In genomic region chr12:4564819-4565218, GRCh38 we compare ENCODE assay signal across 17 cellular contexts. TPM values are rescaled to one million over a fixed set of nuclear protein-coding genes. Genes with fewer than 3 reads are reported as not detected.
DNase-seq lines count a peak whose midpoint lies in the region; ATAC-seq and TF ChIP-seq lines count a peak whose summit lies in the region.
"Had no signal": no experiment of that assay in that cellular context is flagged by ENCODE, and none has a peak within 500 bp of the region (broad histone marks: within the 10 kb centered on the region; RNA-seq: fewer than 3 reads in every experiment).

No MANE protein-coding gene starts in this region.

- peak; percentile 39 for ATAC-seq in HG03342 (IDR thresholded peaks at IDR 0.05; ENCODE audit: unreplicated experiment)
- peak; percentile 58 for ATAC-seq in activated B cell treated with CpG ODN at 0.5 μM for 24 hours (ENCODE audit: low read depth)
- no peak for ATAC-seq in HG03521 (IDR thresholded peaks at IDR 0.05; ENCODE audit: unreplicated experiment)
- ATAC-seq: psoas muscle had no signal

- no peaks in the 10 kb centered on the region for H3K36me3 ChIP-seq in spleen
- H3K36me3 ChIP-seq: thoracic aorta had no signal

- peaks cover 6 to 79% (median 50%) of the 10 kb centered on the region in 6 donors for H3K4me1 ChIP-seq in spleen
- H3K4me1 ChIP-seq: psoas muscle had no signal

- no peaks in the 10 kb centered on the region for H3K9me3 ChIP-seq in spleen
- H3K9me3 ChIP-seq: psoas muscle, thoracic aorta had no signal

- TF ChIP-seq CTCF in activated B cell treated with CpG ODN at 0.5 μM for 24 hours (IDR thresholded peaks at IDR 0.05) (no peak), spleen (IDR thresholded peaks at IDR 0.05 in 8 of 11, conservative IDR thresholded peaks at IDR 0.05 in 3 of 11) (no peak)

- DNase-seq in activated naive CD4-positive, alpha-beta T cell treated with anti-CD3 and anti-CD28 coated beads, Interleukin-2, amount 10 ng/mL, durations not matched to agents 7 days and 5 days: no peak
- DNase-seq in activated naive CD4-positive, alpha-beta T cell (lab: John Stamatoyannopoulos, UW): no peak
- DNase-seq in activated B cell treated with CpG ODN at 0.5 μM for 24 hours (no peak), spleen (no peak), COLO668 (lab: John Stamatoyannopoulos, UW; ENCODE audit: unreplicated experiment) (no peak), NCI-H2171 (lab: John Stamatoyannopoulos, UW) (no peak)
- DNase-seq: activated naive CD4-positive, alpha-beta T cell treated with anti-CD3 and anti-CD28 coated beads, Interleukin-2, amount 50 U/mL, for 16 hours; DMS53; kidney glomerular epithelial cell; NCI-H2081; NCI-H748 treated with DMSO at 0.1 percent for 48 hours; psoas muscle; SHP77 had no signal

- no peak for TF ChIP-seq POLR2A in spleen (IDR thresholded peaks at IDR 0.05)

- no peak overlapping the region for H3K27ac Mint-ChIP-seq in activated naive CD4-positive, alpha-beta T cell treated with anti-CD3 and anti-CD28 coated beads, Interleukin-2, amount 10 ng/mL, durations not matched to agents 7 days and 5 days
- H3K27ac Mint-ChIP-seq in activated B cell treated with CpG ODN at 0.5 μM for 24 hours: peak overlapping the region; percentile 88

- peak overlapping the region in 1 of 8 donors; percentile 35 for H3K4me3 ChIP-seq in spleen
- H3K4me3 ChIP-seq: psoas muscle, thoracic aorta had no signal

- peak overlapping the region in 6 of 8 donors; percentile 59 to 87 (median 80) for H3K27ac ChIP-seq in spleen
- H3K27ac ChIP-seq: psoas muscle, thoracic aorta had no signal

- CTCF ChIA-PET in activated naive CD4-positive, alpha-beta T cell treated with anti-CD3 and anti-CD28 coated beads, Interleukin-2, amount 10 ng/mL, durations not matched to agents 7 days and 5 days (lab: Charles Lee): no interaction called here
- CTCF ChIA-PET in activated B cell treated with CpG ODN at 0.5 μM for 24 hours (lab: Charles Lee): interaction anchor here (1.0 kb wide), 1 partner anchor 40 kb away, joined by 3 read pairs; no protein-coding TSS in a partner anchor

- H3K36me3 Mint-ChIP-seq in activated naive CD4-positive, alpha-beta T cell treated with anti-CD3 and anti-CD28 coated beads, Interleukin-2, amount 10 ng/mL, durations not matched to agents 7 days and 5 days: peaks cover 20% of the 10 kb centered on the region
- no peaks in the 10 kb centered on the region for H3K36me3 Mint-ChIP-seq in activated B cell treated with CpG ODN at 0.5 μM for 24 hours (ENCODE audit: low read depth)

- POLR2A ChIA-PET in activated B cell treated with CpG ODN at 0.5 μM for 24 hours (lab: Charles Lee): interaction anchor here (0.6 to 1.5 kb wide), 6 partner anchors 10 to 1398 kb away, joined by 3 to 6 read pairs (median 4); partner anchors contain the start of genes AKAP3, CRACR2A, NDUFA9 and RAD51AP1

- intact Hi-C loops in activated B cell treated with CpG ODN at 0.5 μM for 24 hours (cut with micrococcal nuclease) (loop anchor here (5.0 kb wide), 1 partner anchor 262 kb away; no protein-coding TSS in a partner anchor), spleen (cut with DNase I; ENCODE audit: low total_unique reads) (no loop called here)

- peaks cover 13% of the 10 kb centered on the region for H3K27me3 Mint-ChIP-seq in activated naive CD4-positive, alpha-beta T cell treated with anti-CD3 and anti-CD28 coated beads, Interleukin-2, amount 10 ng/mL, durations not matched to agents 7 days and 5 days
- H3K27me3 Mint-ChIP-seq in activated B cell treated with CpG ODN at 0.5 μM for 24 hours: no peaks in the 10 kb centered on the region
- H3K27me3 Mint-ChIP-seq: central memory CD8-positive, alpha-beta T cell had no signal

- H3K9me3 Mint-ChIP-seq in activated naive CD4-positive, alpha-beta T cell treated with anti-CD3 and anti-CD28 coated beads, Interleukin-2, amount 10 ng/mL, durations not matched to agents 7 days and 5 days: no peaks in the 10 kb centered on the region
- no peaks in the 10 kb centered on the region for H3K9me3 Mint-ChIP-seq in activated B cell treated with CpG ODN at 0.5 μM for 24 hours
- H3K9me3 Mint-ChIP-seq: central memory CD8-positive, alpha-beta T cell had no signal

- H3K4me3 Mint-ChIP-seq in activated naive CD4-positive, alpha-beta T cell treated with anti-CD3 and anti-CD28 coated beads, Interleukin-2, amount 10 ng/mL, durations not matched to agents 7 days and 5 days: peak overlapping the region; percentile 1
- H3K4me3 Mint-ChIP-seq in activated B cell treated with CpG ODN at 0.5 μM for 24 hours: peak overlapping the region; percentile 78
- H3K4me3 Mint-ChIP-seq: central memory CD8-positive, alpha-beta T cell had no signal

- 25 to 45% (median 28%) methylated on average over 5 of the region's 5 CpGs for WGBS in spleen, 5 donors

- peaks cover 25% of the 10 kb centered on the region for H3K4me1 Mint-ChIP-seq in activated naive CD4-positive, alpha-beta T cell treated with anti-CD3 and anti-CD28 coated beads, Interleukin-2, amount 10 ng/mL, durations not matched to agents 7 days and 5 days
- H3K4me1 Mint-ChIP-seq in activated B cell treated with CpG ODN at 0.5 μM for 24 hours: peaks cover 62% of the 10 kb centered on the region
- H3K4me1 Mint-ChIP-seq: central memory CD8-positive, alpha-beta T cell had no signal

- peaks cover 0 to 5% (median 0%) of the 10 kb centered on the region in 7 donors for H3K27me3 ChIP-seq in spleen (replicated peaks in 1 of 7)

RNA-seq across cellular contexts. Expression of gene DYRK4, which starts 2.8 kb away (rescaled TPM):
- total RNA-seq in activated B cell treated with CpG ODN at 0.5 μM for 24 hours: 19.0 and 22.1 TPM in 2 replicates
- 10 to 100 TPM; 32.4 to 46.1 (median 42.0) TPM for total RNA-seq in spleen
- polyA plus RNA-seq in spleen: 10 to 100 TPM; 54.7 to 69.6 (median 55.6) TPM

RNA-seq across cellular contexts. Expression of gene RAD51AP1, which starts 26.1 kb away (rescaled TPM):
- total RNA-seq in activated B cell treated with CpG ODN at 0.5 μM for 24 hours: 5.6 and 5.9 TPM in 2 replicates
- 10 to 100 TPM in 1 of 7 donors, 1 to 10 TPM in 6; 3.7 to 10.9 (median 5.3) TPM for total RNA-seq in spleen
- 1 to 10 TPM; 3.6 to 6.7 (median 4.8) TPM for polyA plus RNA-seq in spleen
